ENCODE assay signal across 29 cellular contexts in the genomic region with DNA sequence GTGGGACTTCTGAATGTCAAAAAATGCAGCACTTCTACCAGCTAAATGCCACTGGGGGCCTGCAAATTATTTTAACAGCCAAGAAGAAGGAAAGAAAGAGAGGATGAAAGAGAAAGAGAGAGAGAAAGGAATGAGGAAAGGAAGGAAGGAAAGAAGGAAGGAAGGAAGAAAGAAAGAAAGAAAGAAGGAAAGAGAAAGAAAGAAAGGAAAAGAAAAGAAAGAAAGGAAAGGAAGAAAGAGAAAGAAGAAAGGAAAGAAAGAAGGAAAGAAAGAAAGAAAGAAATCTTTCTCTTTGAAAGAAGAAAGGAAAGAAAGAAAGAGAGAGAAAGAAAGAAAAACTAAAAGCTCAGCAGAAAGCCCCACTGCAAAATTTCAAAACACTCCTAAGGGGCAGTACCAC.
"Had no signal": no experiment of that assay in that cellular context is flagged by ENCODE, and none has a peak within 500 bp of the region (broad histone marks: within the 10 kb centered on the region; RNA-seq: fewer than 3 reads in every experiment).

No MANE protein-coding gene starts in this region.

- H3K27me3 Mint-ChIP-seq: stimulated activated memory B cell treated with anti-CD40 and anti-IgM and Interleukin-4, amounts not matched to agents 10 μg/mL and 1 μg/mL and 100 μg/mL, for 72 hours had no signal

- FAIRE-seq: urothelium cell line had no signal

- H3K27me3 ChIP-seq: stomach, suprapubic skin, testis, thyroid gland, tibial artery, tibial nerve, transverse colon, upper lobe of left lung, upper lobe of right lung, uterus, vagina had no signal

- H3K4me3 ChIP-seq: stomach, suprapubic skin, testis, thoracic aorta, thyroid gland, tibial artery, tibial nerve, transverse colon, upper lobe of left lung, upper lobe of right lung, uterus, vagina had no signal

- H3K27ac ChIP-seq: stomach, suprapubic skin, testis, thoracic aorta, thyroid gland, tibial artery, tibial nerve, transverse colon, upper lobe of left lung, upper lobe of right lung, uterus, vagina had no signal

- H3K27ac Mint-ChIP-seq: stimulated activated effector memory CD8-positive, alpha-beta T cell treated with anti-CD3 and anti-CD28 coated beads, Interleukin-12 subunit alpha, Interleukin-12 subunit beta, amount 100 ng/mL, for 72 hours; stimulated activated memory B cell treated with anti-CD40 and anti-IgM and Interleukin-4, amounts not matched to agents 10 μg/mL and 1 μg/mL and 100 μg/mL, for 72 hours; stimulated activated naive B cell treated with anti-CD40 and anti-IgM and Interleukin-4, amounts not matched to agents 10 μg/mL and 1 μg/mL and 100 μg/mL, for 72 hours; stimulated activated naive CD8-positive, alpha-beta T cell treated with anti-CD3 and anti-CD28 coated beads, Interleukin-15, amount 100 ng/mL, for 72 hours; stimulated activated naive CD8-positive, alpha-beta T cell treated with anti-CD3 and anti-CD28 coated beads, Interleukin-15, Interleukin-2, amounts not matched to agents 100 ng/mL and 50 ng/mL, for 24 hours; type B pancreatic cell had no signal

- H3K4me3 Mint-ChIP-seq: stimulated activated effector memory CD8-positive, alpha-beta T cell treated with anti-CD3 and anti-CD28 coated beads, Interleukin-12 subunit alpha, Interleukin-12 subunit beta, amount 100 ng/mL, for 72 hours; stimulated activated memory B cell treated with anti-CD40 and anti-IgM and Interleukin-4, amounts not matched to agents 10 μg/mL and 1 μg/mL and 100 μg/mL, for 72 hours; stimulated activated naive B cell treated with anti-CD40 and anti-IgM and Interleukin-4, amounts not matched to agents 10 μg/mL and 1 μg/mL and 100 μg/mL, for 72 hours; stimulated activated naive CD8-positive, alpha-beta T cell treated with anti-CD3 and anti-CD28 coated beads, Interleukin-15, amount 100 ng/mL, for 72 hours; stimulated activated naive CD8-positive, alpha-beta T cell treated with anti-CD3 and anti-CD28 coated beads, Interleukin-15, Interleukin-2, amounts not matched to agents 100 ng/mL and 50 ng/mL, for 24 hours; type B pancreatic cell had no signal

- DNase-seq: stimulated activated CD4-positive, alpha-beta T cell treated with anti-CD3 and anti-CD28 coated beads, Interleukin-2, amount 100 ng/mL, for 48 hours; stimulated activated CD4-positive, alpha-beta T cell treated with anti-CD3 and anti-CD28 coated beads, Interleukin-4, amount 100 ng/mL, for 1 hour; stimulated activated CD4-positive, alpha-beta T cell treated with anti-CD3 and anti-CD28 coated beads, Interleukin-4, amount 100 ng/mL, for 24 hours; stimulated activated CD4-positive, alpha-beta T cell treated with anti-CD3 and anti-CD28 coated beads, Interleukin-4, amount 100 ng/mL, for 4 hours; stimulated activated CD8-positive, alpha-beta memory T cell treated with anti-CD3 and anti-CD28 coated beads, Interleukin-4, amount 100 ng/mL, for 48 hours; stimulated activated naive B cell treated with anti-CD40 and anti-IgM and Interleukin-4, amounts not matched to agents 10 μg/mL and 1 μg/mL and 100 μg/mL, for 72 hours; stimulated activated naive CD4-positive, alpha-beta T cell; stimulated activated naive CD4-positive, alpha-beta T cell treated with Interleukin-2 at 50 U/mL for 16 hours; stimulated activated naive CD8-positive, alpha-beta T cell treated with anti-CD3 and anti-CD28 coated beads, Interleukin-15, amount 100 ng/mL, for 72 hours; stimulated activated naive CD8-positive, alpha-beta T cell treated with anti-CD3 and anti-CD28 coated beads, Interleukin-15, Interleukin-2, amounts not matched to agents 100 U/mL and 50 U/mL, for 24 hours; stomach; substantia nigra; testis; thyroid gland; tibial artery; transverse colon; trophoblast cell; upper lobe of left lung; upper lobe of right lung; uterus had no signal

- H3K36me3 ChIP-seq: stomach, suprapubic skin, thoracic aorta, thyroid gland, tibial artery, tibial nerve, transverse colon, upper lobe of left lung, upper lobe of right lung, uterus, vagina had no signal

- ATAC-seq: stimulated activated effector memory CD8-positive, alpha-beta T cell treated with anti-CD3 and anti-CD28 coated beads, Interleukin-12 subunit alpha, Interleukin-12 subunit beta, amount 100 ng/mL, for 72 hours; stimulated activated memory B cell treated with anti-CD40 and anti-IgM and Interleukin-4, amounts not matched to agents 10 μg/mL and 1 μg/mL and 100 μg/mL, for 72 hours; stimulated activated naive B cell treated with anti-CD40 and anti-IgM and Interleukin-4, amounts not matched to agents 10 μg/mL and 1 μg/mL and 100 μg/mL, for 72 hours; stimulated activated naive CD8-positive, alpha-beta T cell treated with anti-CD3 and anti-CD28 coated beads, Interleukin-15, amount 100 ng/mL, for 72 hours; stimulated activated naive CD8-positive, alpha-beta T cell treated with anti-CD3 and anti-CD28 coated beads, Interleukin-15, Interleukin-2, amounts not matched to agents 100 U/mL and 50 U/mL, for 24 hours; upper lobe of right lung had no signal

- H3K4me1 Mint-ChIP-seq: stimulated activated effector memory CD8-positive, alpha-beta T cell treated with anti-CD3 and anti-CD28 coated beads, Interleukin-12 subunit alpha, Interleukin-12 subunit beta, amount 100 ng/mL, for 72 hours; stimulated activated memory B cell treated with anti-CD40 and anti-IgM and Interleukin-4, amounts not matched to agents 10 μg/mL and 1 μg/mL and 100 μg/mL, for 72 hours; stimulated activated naive B cell treated with anti-CD40 and anti-IgM and Interleukin-4, amounts not matched to agents 10 μg/mL and 1 μg/mL and 100 μg/mL, for 72 hours; stimulated activated naive CD8-positive, alpha-beta T cell treated with anti-CD3 and anti-CD28 coated beads, Interleukin-15, amount 100 ng/mL, for 72 hours had no signal

- H3K9me3 ChIP-seq: suprapubic skin, testis, thoracic aorta, thyroid gland, tibial artery, transverse colon, upper lobe of right lung, uterus, vagina had no signal

- H3K4me1 ChIP-seq: stomach, suprapubic skin, testis, thyroid gland, tibial artery, tibial nerve, transverse colon, upper lobe of left lung, upper lobe of right lung, uterus, vagina had no signal

- H3K36me3 Mint-ChIP-seq: stimulated activated effector memory CD8-positive, alpha-beta T cell treated with anti-CD3 and anti-CD28 coated beads, Interleukin-12 subunit alpha, Interleukin-12 subunit beta, amount 100 ng/mL, for 72 hours; stimulated activated memory B cell treated with anti-CD40 and anti-IgM and Interleukin-4, amounts not matched to agents 10 μg/mL and 1 μg/mL and 100 μg/mL, for 72 hours; stimulated activated naive B cell treated with anti-CD40 and anti-IgM and Interleukin-4, amounts not matched to agents 10 μg/mL and 1 μg/mL and 100 μg/mL, for 72 hours; type B pancreatic cell had no signal
